Comparison of ENCODE assay signal across 8 cellular contexts in the genomic region with DNA sequence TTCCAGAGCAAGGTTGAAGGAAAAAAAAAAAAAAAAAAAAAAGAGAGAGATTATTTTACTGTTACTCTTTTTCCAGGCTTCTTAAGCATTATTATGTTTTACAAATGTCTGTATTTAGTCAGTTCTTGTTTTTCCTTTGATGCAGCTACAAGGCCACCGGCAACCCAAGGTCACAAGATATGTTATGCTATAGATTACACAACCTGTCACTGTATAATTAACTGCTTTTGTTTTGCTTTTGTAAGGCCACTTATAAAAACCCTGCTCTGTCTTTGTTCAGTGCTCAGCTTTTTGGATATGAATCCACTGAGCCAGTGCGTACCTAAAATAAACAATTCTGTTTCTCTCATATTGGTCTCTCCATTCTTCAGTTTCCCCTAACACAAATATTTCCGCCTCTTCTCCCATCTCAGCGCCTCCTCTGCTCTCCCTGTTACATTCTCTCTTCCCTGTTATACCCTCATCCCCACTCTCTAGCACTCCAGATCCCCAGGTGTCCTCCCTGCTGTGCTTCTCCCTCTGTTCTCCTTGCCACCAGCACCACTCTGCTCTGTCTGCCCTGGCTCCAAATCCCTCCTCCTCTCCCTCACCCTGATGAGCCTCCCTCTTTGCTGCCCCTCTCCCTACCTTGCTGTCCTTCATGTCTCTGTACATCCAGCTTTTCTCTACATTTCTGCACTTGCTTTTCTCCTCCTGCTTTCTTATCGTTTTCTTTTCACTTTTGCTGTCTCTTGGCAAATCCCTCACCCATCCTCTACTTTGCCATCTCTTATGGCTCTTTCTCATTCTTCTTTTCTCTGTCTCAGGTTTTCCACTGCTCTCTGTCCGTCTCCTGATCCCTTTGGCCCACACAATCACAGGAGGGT. TPM values are rescaled to one million over a fixed set of nuclear protein-coding genes. Genes with fewer than 3 reads are reported as not detected.
A peak's percentile ranks its signal among the peaks of the same experiment; 100 is the strongest.
DNase-seq lines count a peak whose midpoint lies in the region; ATAC-seq and TF ChIP-seq lines count a peak whose summit lies in the region.
"Not testable (repeated sequence)": the region's sequence is repeated elsewhere in the genome, so short reads cannot be mapped to it uniquely, and the experiment has no call there.

No MANE protein-coding gene starts in this region.

- H3K36me3 ChIP-seq in BLaER1 treated with 17β-estradiol and CSF1 and Interleukin-3, amounts not matched to agents 10 nM and 100 nM: peaks cover 0 to 36% (median 25%) of the 10 kb centered on the region in 11 experiments; a peak in 19 of 22 replicates
- not testable (repeated sequence) for H3K36me3 ChIP-seq in HUES64 (ENCODE audit: insufficient read depth, low read length); colonic mucosa; hepatocyte (replicated peaks; ENCODE audit: insufficient read depth, low read depth); stomach
- peaks cover 27% of the 10 kb centered on the region for H3K36me3 ChIP-seq in OCI-LY1 (ENCODE audit: insufficient read depth, low read length)

- not testable (repeated sequence) for TF ChIP-seq EP300 in stomach (IDR thresholded peaks at IDR 0.05)

- not testable (repeated sequence) for TF ChIP-seq POLR2A in stomach (IDR thresholded peaks at IDR 0.05)

- peak overlapping the region; percentile 84 to 99 (median 94) for H3K4me2 ChIP-seq in BLaER1 treated with 17β-estradiol and CSF1 and Interleukin-3, amounts not matched to agents 10 nM and 100 nM
- H3K4me2 ChIP-seq in OCI-LY1 (ENCODE audit: low read length) (peak overlapping the region; percentile 85), hepatocyte (peak overlapping the region; percentile 98)

- intact Hi-C loops in colonic mucosa (cut with DNase I); stomach (cut with DNase I; ENCODE audit: low total_unique reads): not testable (repeated sequence)

- not testable (repeated sequence) for H4K20me1 ChIP-seq in BLaER1 treated with 17β-estradiol and CSF1 and Interleukin-3, amounts not matched to agents 10 nM and 100 nM; OCI-LY1 (ENCODE audit: insufficient read depth, low read length); hepatocyte (ENCODE audit: insufficient read depth, poor library complexity, severe bottlenecking)

- peaks cover 11% of the 10 kb centered on the region for H3K36me3 Mint-ChIP-seq in activated T-cell treated with anti-CD3 and anti-CD28 coated beads, Interleukin-2, amount 50 U/mL, for 4 hours (ENCODE audit: insufficient read depth)
- H3K36me3 Mint-ChIP-seq in nephron (ENCODE audit: low read depth): peaks cover 19% of the 10 kb centered on the region

- H3K9me3 Mint-ChIP-seq in activated T-cell treated with anti-CD3 and anti-CD28 coated beads, Interleukin-2, amount 50 U/mL, for 4 hours; nephron: not testable (repeated sequence)

- peak overlapping the region; percentile 69 to 87 (median 78) for H3K4me3 ChIP-seq in BLaER1 treated with 17β-estradiol and CSF1 and Interleukin-3, amounts not matched to agents 10 nM and 100 nM
- H3K4me3 ChIP-seq in HUES64 (ENCODE audit: low read length): peak overlapping the region; percentile 75
- H3K4me3 ChIP-seq in OCI-LY1 (ENCODE audit: low read depth, low read length, poor library complexity, severe bottlenecking): peak overlapping the region; percentile 69
- H3K4me3 ChIP-seq in colonic mucosa: peak overlapping the region; percentile 40
- H3K4me3 ChIP-seq in hepatocyte: peak overlapping the region; percentile 85
- H3K4me3 ChIP-seq in stomach: peak overlapping the region; percentile 54 to 70 (median 60)

- H3K4me3 Mint-ChIP-seq in activated T-cell treated with anti-CD3 and anti-CD28 coated beads, Interleukin-2, amount 50 U/mL, for 4 hours: peak overlapping the region; percentile 96
- peak overlapping the region; percentile 89 to 98 (median 92) for H3K4me3 Mint-ChIP-seq in nephron

- H3K27me3 Mint-ChIP-seq in activated T-cell treated with anti-CD3 and anti-CD28 coated beads, Interleukin-2, amount 50 U/mL, for 4 hours (ENCODE audit: low read depth); nephron (ENCODE audit: low read depth): not testable (repeated sequence)

- H3K9me3 ChIP-seq in BLaER1 treated with 17β-estradiol and CSF1 and Interleukin-3, amounts not matched to agents 10 nM and 100 nM (replicated peaks in 1 of 11): peaks cover 4 to 37% (median 20%) of the 10 kb centered on the region in 11 experiments; a peak in 16 of 22 replicates
- not testable (repeated sequence) for H3K9me3 ChIP-seq in HUES64 (ENCODE audit: insufficient read depth, low read depth, low read length); OCI-LY1 (ENCODE audit: low read length); colonic mucosa; hepatocyte (ENCODE audit: low read depth); stomach

- peak overlapping the region; percentile 76 to 92 (median 88) for H3K9ac ChIP-seq in BLaER1 treated with 17β-estradiol and CSF1 and Interleukin-3, amounts not matched to agents 10 nM and 100 nM
- H3K9ac ChIP-seq in HUES64 (ENCODE audit: low read depth, low read length) (peak overlapping the region; percentile 67), OCI-LY1 (ENCODE audit: low read length) (peak overlapping the region; percentile 75), colonic mucosa (ENCODE audit: low read depth in 2 of 2, low read length in 2 of 2) (peak overlapping the region in 1 of 2 donors; percentile 75)

- H3K79me2 ChIP-seq in OCI-LY1 (ENCODE audit: insufficient read depth, low read length) (peaks cover 19% of the 10 kb centered on the region), hepatocyte (peaks cover 42% of the 10 kb centered on the region)

- peak overlapping the region; percentile 77 to 89 (median 86) for H3K27ac Mint-ChIP-seq in nephron

- H2AFZ ChIP-seq in OCI-LY1 (ENCODE audit: low read length): not testable (repeated sequence)
- peak overlapping the region; percentile 85 for H2AFZ ChIP-seq in hepatocyte

- ATAC-seq in activated T-cell treated with anti-CD3 and anti-CD28 coated beads, Interleukin-2, amount 50 U/mL, for 4 hours: not testable (repeated sequence)

- WGBS in HUES64: 39% methylated on average over 6 of the region's 6 CpGs
- 23% methylated on average over 6 of the region's 6 CpGs for WGBS in hepatocyte (ENCODE audit: low lambda C conversion rate, missing lambda C conversion rate)
- WGBS in stomach, 5 donors: 16 to 34% (median 24%) methylated on average over 6 of the region's 6 CpGs

- H3K4me1 Mint-ChIP-seq in activated T-cell treated with anti-CD3 and anti-CD28 coated beads, Interleukin-2, amount 50 U/mL, for 4 hours (ENCODE audit: low read depth): peaks cover 31% of the 10 kb centered on the region
- H3K4me1 Mint-ChIP-seq in nephron: peaks cover 37% of the 10 kb centered on the region

- peaks cover 23 to 34% (median 30%) of the 10 kb centered on the region in 10 experiments for H3K4me1 ChIP-seq in BLaER1 treated with 17β-estradiol and CSF1 and Interleukin-3, amounts not matched to agents 10 nM and 100 nM
- not testable (repeated sequence) for H3K4me1 ChIP-seq in HUES64 (ENCODE audit: insufficient read depth, low read length); colonic mucosa
- H3K4me1 ChIP-seq in OCI-LY1 (ENCODE audit: insufficient read depth, low read length, severe bottlenecking): peaks cover 21% of the 10 kb centered on the region
- H3K4me1 ChIP-seq in hepatocyte (ENCODE audit: insufficient read depth): peaks cover 13% of the 10 kb centered on the region
- peaks cover 8 to 37% (median 26%) of the 10 kb centered on the region in 4 donors for H3K4me1 ChIP-seq in stomach

- H3F3A ChIP-seq in OCI-LY1 (ENCODE audit: insufficient read depth, low read length): not testable (repeated sequence)

- peak overlapping the region; percentile 54 to 89 (median 82); a peak in 21 of 22 replicates for H3K27ac ChIP-seq in BLaER1 treated with 17β-estradiol and CSF1 and Interleukin-3, amounts not matched to agents 10 nM and 100 nM
- not testable (repeated sequence) for H3K27ac ChIP-seq in HUES64 (ENCODE audit: low read depth, low read length)
- H3K27ac ChIP-seq in OCI-LY1 (ENCODE audit: low read depth, low read length, poor library complexity, severe bottlenecking) (peak overlapping the region; percentile 33), colonic mucosa (peak overlapping the region; percentile 77), hepatocyte (peak overlapping the region; percentile 94), stomach (peak overlapping the region; percentile 46 to 92 (median 88))

- not testable (repeated sequence) for DNase-seq in activated T-cell treated with anti-CD3 and anti-CD28 coated beads, Interleukin-2, amount 50 U/mL, for 4 hours; colonic mucosa; stomach
- peak; percentile 8 for DNase-seq in hepatocyte (ENCODE audit: low spot score)

- not testable (repeated sequence) for H3K9me2 ChIP-seq in OCI-LY1 (ENCODE audit: low read depth, low read length); hepatocyte (replicated peaks; ENCODE audit: insufficient read depth)

- H3K27me3 ChIP-seq in BLaER1 treated with 17β-estradiol and CSF1 and Interleukin-3, amounts not matched to agents 10 nM and 100 nM; HUES64 (ENCODE audit: insufficient read depth, low read length); OCI-LY1 (ENCODE audit: insufficient read depth, low read length); colonic mucosa; hepatocyte; stomach: not testable (repeated sequence)

- TF ChIP-seq CTCF in OCI-LY1 (IDR thresholded peaks at IDR 0.05; ENCODE audit: low read length); colonic mucosa (IDR thresholded peaks at IDR 0.05); hepatocyte (IDR thresholded peaks at IDR 0.05; ENCODE audit: poor library complexity); nephron (IDR thresholded peaks at IDR 0.05; ENCODE audit: unreplicated experiment in 3 of 3); stomach (IDR thresholded peaks at IDR 0.05): not testable (repeated sequence)

RNA-seq across cellular contexts. Expression of a gene that starts 45.7 kb away (rescaled TPM):
- 8.3 TPM for polyA plus RNA-seq in HUES64 (2013, experiment 1 of 2)
- polyA plus RNA-seq in HUES64 (2013, experiment 2 of 2): 8.8 TPM
- total RNA-seq in activated T-cell treated with anti-CD3 and anti-CD28 coated beads, Interleukin-2, amount 50 U/mL, for 4 hours: 10 to 100 TPM; 10.4 to 15.3 (median 13.4) TPM
- total RNA-seq in colonic mucosa (10 to 100 TPM in 1 of 2 donors, 1 to 10 TPM in 1; 9.8 to 17.7 TPM), hepatocyte (11.9 and 21.3 TPM in 2 replicates), stomach (10 to 100 TPM in 3 of 5 donors, 1 to 10 TPM in 2; 3.6 to 58.5 (median 14.6) TPM)
- polyA plus RNA-seq in hepatocyte (10.8 and 15.4 TPM in 2 replicates), stomach (1 to 10 TPM; 1.6 to 4.1 (median 2.3) TPM)

RNA-seq across cellular contexts. Expression of a gene that starts 51.0 kb away (rescaled TPM):
- 18.2 TPM for polyA plus RNA-seq in HUES64 (2013, experiment 1 of 2)
- polyA plus RNA-seq in HUES64 (2013, experiment 2 of 2): 23.2 TPM
- 1 to 10 TPM; 7.9 to 9.0 (median 8.8) TPM for total RNA-seq in activated T-cell treated with anti-CD3 and anti-CD28 coated beads, Interleukin-2, amount 50 U/mL, for 4 hours
- total RNA-seq in colonic mucosa: 10 to 100 TPM in 1 of 2 donors, 1 to 10 TPM in 1; 9.6 to 19.7 TPM
- 48.6 and 55.8 TPM in 2 replicates for total RNA-seq in hepatocyte
- polyA plus RNA-seq in hepatocyte: 32.6 and 42.9 TPM in 2 replicates
- total RNA-seq in stomach: 100 to 1,000 TPM in 1 of 5 donors, 10 to 100 TPM in 4; 11.0 to 115 (median 35.8) TPM
- 10 to 100 TPM; 10.3 to 36.5 (median 19.1) TPM for polyA plus RNA-seq in stomach
